In the genomic region with DNA sequence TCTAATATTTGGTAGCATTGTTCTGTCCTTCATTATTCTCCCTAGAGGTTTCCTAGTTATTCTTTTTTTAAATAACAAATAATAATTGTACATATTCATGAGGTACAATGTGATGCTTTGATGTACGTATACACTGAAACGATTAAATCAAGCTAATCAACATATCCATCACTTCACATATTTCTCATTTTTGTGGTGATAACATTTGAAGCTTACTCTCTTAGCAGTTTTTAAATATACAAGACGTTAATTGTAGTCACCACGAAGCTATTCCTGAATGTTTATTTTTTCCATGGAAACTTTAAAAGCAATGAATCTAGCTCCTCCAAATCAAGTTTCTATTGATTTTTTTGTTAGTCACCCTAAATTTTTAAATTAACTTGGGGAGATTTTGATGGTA, we compare ENCODE assay signal across 14 cellular contexts.
A peak's percentile ranks its signal among the peaks of the same experiment; 100 is the strongest.
DNase-seq lines count a peak whose midpoint lies in the region; ATAC-seq lines count a peak whose summit lies in the region.
"Had no signal": no experiment of that assay in that cellular context is flagged by ENCODE, and none has a peak within 500 bp of the region (broad histone marks: within the 10 kb centered on the region; RNA-seq: fewer than 3 reads in every experiment).

No MANE protein-coding gene starts in this region.

- peak; percentile 51 for DNase-seq in EH (ENCODE audit: low read depth)
- peak; percentile 44 for DNase-seq in amniotic epithelial cell (ENCODE audit: low read depth)
- no peak for DNase-seq in OCI-M1 (lab: John Stamatoyannopoulos, UW)
- DNase-seq in natural killer cell treated with Interleukin-12 subunit alpha and Interleukin-12 subunit beta and Interleukin-15 and Interleukin-18, amount 100 ng/mL, for 72 hours (ENCODE audit: low spot score): no peak
- no peak for DNase-seq in DMS53 treated with DMSO at 0.1 percent for 48 hours (lab: John Stamatoyannopoulos, UW; ENCODE audit: unreplicated experiment)
- DNase-seq in EL: no peak
- DNase-seq: BE2C; CD4-positive, alpha-beta memory T cell; DMS79 treated with DMSO at 0.1 percent for 48 hours; GF-D8; IMR-90; KBM-7 had no signal

- H3K27me3 ChIP-seq in muscle layer of colon (ENCODE audit: control insufficient read depth in 1 of 2, insufficient read depth in 2 of 2, low read length in 2 of 2): no peaks in the 10 kb centered on the region

- peaks cover 56% of the 10 kb centered on the region for H3K4me1 ChIP-seq in muscle layer of colon (ENCODE audit: insufficient read depth, low read length)
- H3K4me1 ChIP-seq: BE2C had no signal

- no peaks in the 10 kb centered on the region for H3K9me3 ChIP-seq in muscle layer of colon (ENCODE audit: low read length)
- H3K9me3 ChIP-seq: BE2C had no signal

- no peaks in the 10 kb centered on the region for H3K9me3 Mint-ChIP-seq in natural killer cell treated with Interleukin-12 subunit alpha and Interleukin-12 subunit beta and Interleukin-15 and Interleukin-18, amount 100 ng/mL, for 72 hours
- H3K9me3 Mint-ChIP-seq: CD4-positive, alpha-beta memory T cell had no signal

- peaks cover 2 to 4% of the 10 kb centered on the region in 2 donors for H3K4me1 Mint-ChIP-seq in natural killer cell treated with Interleukin-12 subunit alpha and Interleukin-12 subunit beta and Interleukin-15 and Interleukin-18, amount 100 ng/mL, for 72 hours (ENCODE audit: low read depth in 2 of 2)

- no peaks in the 10 kb centered on the region for H3K36me3 ChIP-seq in muscle layer of colon (ENCODE audit: insufficient read depth, low read length)
- H3K36me3 ChIP-seq: BE2C had no signal

- peaks cover 24 to 36% of the 10 kb centered on the region in 2 donors for H3K27me3 Mint-ChIP-seq in natural killer cell treated with Interleukin-12 subunit alpha and Interleukin-12 subunit beta and Interleukin-15 and Interleukin-18, amount 100 ng/mL, for 72 hours

- no peak overlapping the region for H3K4me3 Mint-ChIP-seq in natural killer cell treated with Interleukin-12 subunit alpha and Interleukin-12 subunit beta and Interleukin-15 and Interleukin-18, amount 100 ng/mL, for 72 hours
- H3K4me3 Mint-ChIP-seq: CD4-positive, alpha-beta memory T cell had no signal

- no peak for ATAC-seq in natural killer cell treated with Interleukin-12 subunit alpha and Interleukin-12 subunit beta and Interleukin-15 and Interleukin-18, amount 100 ng/mL, for 72 hours

- no peak overlapping the region for H3K4me3 ChIP-seq in muscle layer of colon (ENCODE audit: low read depth in 1 of 2, low read length in 2 of 2)

- no peaks in the 10 kb centered on the region for H3K36me3 Mint-ChIP-seq in natural killer cell treated with Interleukin-12 subunit alpha and Interleukin-12 subunit beta and Interleukin-15 and Interleukin-18, amount 100 ng/mL, for 72 hours
- H3K36me3 Mint-ChIP-seq: CD4-positive, alpha-beta memory T cell had no signal

- no peak overlapping the region for H3K27ac Mint-ChIP-seq in natural killer cell treated with Interleukin-12 subunit alpha and Interleukin-12 subunit beta and Interleukin-15 and Interleukin-18, amount 100 ng/mL, for 72 hours

- no peak overlapping the region for H3K9ac ChIP-seq in muscle layer of colon (ENCODE audit: low read length)

- H3K27ac ChIP-seq in muscle layer of colon (ENCODE audit: low read depth, low read length): peak overlapping the region; percentile 83
- H3K27ac ChIP-seq: C4-2B had no signal

Comparison
In these comparisons a context has a peak if more than half of its experiments do, and no peak if none do; other contexts are left out.
1. DNase-seq: peak in EH (single experiment) and amniotic epithelial cell (single experiment); none in OCI-M1 (single experiment), natural killer cell treated with Interleukin-12 subunit alpha and Interleukin-12 subunit beta and Interleukin-15 and Interleukin-18, amount 100 ng/mL, for 72 hours (single experiment), DMS53 treated with DMSO at 0.1 percent for 48 hours (single experiment) and EL (single experiment).